30 cellular contexts compared by ENCODE assay signal in the genomic region with DNA sequence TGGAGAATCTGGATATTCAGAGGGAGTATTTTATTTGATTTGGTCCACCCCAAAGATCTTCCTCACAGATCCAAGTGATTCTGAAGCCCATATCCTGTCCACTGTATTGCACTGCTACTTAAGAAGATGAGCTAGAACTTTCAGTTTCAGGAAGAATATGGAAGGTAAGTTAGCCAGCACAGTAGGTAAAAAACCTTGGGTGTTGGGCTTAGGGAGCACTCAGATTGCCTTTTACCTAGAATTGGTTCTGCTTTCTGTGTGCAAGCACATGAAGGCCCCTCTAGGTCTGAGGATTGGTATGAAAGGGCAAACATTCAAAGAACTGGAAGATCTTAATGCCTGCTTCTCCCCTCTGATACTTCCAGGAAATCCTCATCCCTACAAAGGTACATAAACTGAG.
"Had no signal": no experiment of that assay in that cellular context is flagged by ENCODE, and none has a peak within 500 bp of the region (broad histone marks: within the 10 kb centered on the region; RNA-seq: fewer than 3 reads in every experiment).

No MANE protein-coding gene starts in this region.

- H3K27ac Mint-ChIP-seq: effector memory CD8-positive, alpha-beta T cell; immature natural killer cell; naive thymus-derived CD4-positive, alpha-beta T cell; nephron; stimulated activated naive CD8-positive, alpha-beta T cell treated with anti-CD3 and anti-CD28 coated beads, Interleukin-15, Interleukin-2, amounts not matched to agents 100 ng/mL and 50 ng/mL, for 24 hours had no signal

- H3K9ac ChIP-seq: neural progenitor cell had no signal

- H3K4me3 Mint-ChIP-seq: effector memory CD8-positive, alpha-beta T cell; immature natural killer cell; naive thymus-derived CD4-positive, alpha-beta T cell; nephron; neural progenitor cell; stimulated activated naive CD8-positive, alpha-beta T cell treated with anti-CD3 and anti-CD28 coated beads, Interleukin-15, Interleukin-2, amounts not matched to agents 100 ng/mL and 50 ng/mL, for 24 hours had no signal

- H3K27me3 ChIP-seq: esophagus squamous epithelium, neural progenitor cell, right atrium auricular region, tibial nerve, upper lobe of left lung had no signal

- H3K36me3 ChIP-seq: esophagus squamous epithelium, lower lobe of right lung, neural progenitor cell, prostate gland, right atrium auricular region, thoracic aorta, tibial nerve, upper lobe of left lung had no signal

- ATAC-seq: effector memory CD8-positive, alpha-beta T cell; left colon; left ventricle myocardium superior; lower lobe of right lung; naive thymus-derived CD4-positive, alpha-beta T cell; sciatic nerve had no signal

- H3K4me1 ChIP-seq: esophagus squamous epithelium, lower lobe of right lung, neural progenitor cell, prostate gland, right atrium auricular region, tibial nerve, upper lobe of left lung had no signal

- H3K27me3 Mint-ChIP-seq: stimulated activated naive CD8-positive, alpha-beta T cell treated with anti-CD3 and anti-CD28 coated beads, Interleukin-15, Interleukin-2, amounts not matched to agents 100 ng/mL and 50 ng/mL, for 24 hours had no signal

- H3K9me3 ChIP-seq: esophagus squamous epithelium, lower lobe of right lung, prostate gland, right atrium auricular region, thoracic aorta, tibial nerve, upper lobe of left lung had no signal

- H3K9me3 Mint-ChIP-seq: nephron; neural progenitor cell; stimulated activated naive CD8-positive, alpha-beta T cell treated with anti-CD3 and anti-CD28 coated beads, Interleukin-15, Interleukin-2, amounts not matched to agents 100 ng/mL and 50 ng/mL, for 24 hours had no signal

- H2AFZ ChIP-seq: neural progenitor cell had no signal

- H3K4me2 ChIP-seq: neural progenitor cell, smooth muscle cell had no signal

- H3K36me3 Mint-ChIP-seq: immature natural killer cell; naive thymus-derived CD4-positive, alpha-beta T cell; neural progenitor cell had no signal

- H3K27ac ChIP-seq: esophagus squamous epithelium, lower lobe of right lung, neural progenitor cell, prostate gland, right atrium auricular region, thoracic aorta, tibial nerve, upper lobe of left lung had no signal

- DNase-seq: cortex of kidney; effector memory CD8-positive, alpha-beta T cell; erythroblast; esophagus squamous epithelium; foreskin melanocyte; hypothalamus; immature natural killer cell; islet precursor cell; kidney glomerular epithelial cell; left colon; left ventricle myocardium superior; lower lobe of right lung; mesendoderm; midbrain; naive thymus-derived CD4-positive, alpha-beta T cell; nucleus accumbens; stimulated activated CD4-positive, alpha-beta T cell treated with anti-CD3 and anti-CD28 coated beads, Interleukin-12 subunit alpha, Interleukin-12 subunit beta, amount 100 ng/mL, for 4 hours; stimulated activated CD4-positive, alpha-beta T cell treated with anti-CD3 and anti-CD28 coated beads, Interleukin-1b, Interleukin-23, amount 100 ng/mL, for 48 hours; stimulated activated CD4-positive, alpha-beta T cell treated with anti-CD3 and anti-CD28 coated beads, Interleukin-4, amount 100 ng/mL, for 1 hour; stimulated activated CD8-positive, alpha-beta memory T cell treated with anti-CD3 and anti-CD28 coated beads, Interleukin-4, amount 100 ng/mL, for 48 hours; upper lobe of left lung had no signal

- H3K4me1 Mint-ChIP-seq: immature natural killer cell; naive thymus-derived CD4-positive, alpha-beta T cell had no signal

- H3K4me3 ChIP-seq: esophagus squamous epithelium, lower lobe of right lung, neural progenitor cell, prostate gland, right atrium auricular region, smooth muscle cell, thoracic aorta, tibial nerve, upper lobe of left lung had no signal
